In the genomic region with DNA sequence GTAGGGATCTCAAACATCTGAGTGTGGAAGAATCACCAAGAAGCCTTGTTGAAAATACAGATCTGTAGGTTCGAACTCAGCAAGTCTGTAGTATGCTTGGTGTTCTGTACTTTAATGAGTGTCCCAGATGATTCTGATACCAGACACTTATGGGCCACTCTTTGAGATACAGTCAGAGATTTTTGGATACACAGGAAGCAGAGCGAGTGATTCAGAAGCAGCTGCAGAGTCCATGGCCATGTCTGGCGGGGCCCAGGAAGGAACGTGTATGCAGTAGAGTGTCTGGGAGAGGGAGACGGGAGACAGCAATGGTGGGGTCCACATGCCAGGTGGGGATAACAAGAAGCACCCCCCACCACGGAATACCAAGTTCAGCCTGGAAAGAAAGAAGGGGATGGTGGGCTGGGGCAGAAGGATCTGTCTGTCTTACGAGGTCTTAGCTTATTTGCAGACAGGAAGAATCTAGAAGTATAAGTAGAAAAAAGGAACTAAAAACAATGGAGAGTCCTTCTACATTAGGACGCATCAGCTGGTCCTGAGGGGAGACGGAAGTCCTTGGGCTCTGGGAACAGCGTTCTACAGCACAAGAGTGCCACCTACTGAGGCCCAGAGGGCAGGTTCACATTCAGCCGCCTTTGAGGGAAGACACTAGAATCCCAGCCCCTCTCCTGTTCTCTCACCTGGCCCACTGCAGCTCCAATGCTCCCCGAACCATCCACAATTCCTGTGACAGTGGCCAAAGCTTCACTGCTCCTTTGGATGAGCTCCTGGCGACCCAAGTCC, we compare ENCODE assay signal across 8 cellular contexts.
DNase-seq lines count a peak whose midpoint lies in the region; ATAC-seq and TF ChIP-seq lines count a peak whose summit lies in the region.

No MANE protein-coding gene starts in this region.

- peak; percentile 60 for TF ChIP-seq CTCF in GM12864 (IDR thresholded peaks at IDR 0.05; ENCODE audit: low read depth, low read length, missing control alignments)

- no peak for DNase-seq in GM12864 (ENCODE audit: low read depth)
- DNase-seq in NAMALWA (ENCODE audit: low spot score) = peak; percentile 60
- peak in 37 of 58 donors; percentile 1 to 62 (median 27) for DNase-seq in anterior cingulate cortex (lab: John Stamatoyannopoulos, UW)
- DNase-seq in iris pigment epithelial cell (ENCODE audit: low read depth) = peak; percentile 43
- no peak for DNase-seq in hepatic stellate cell (ENCODE audit: low spot score)
- DNase-seq in stimulated activated CD4-positive, alpha-beta T cell treated with anti-CD3 and anti-CD28 coated beads, Interleukin-12 subunit alpha, Interleukin-12 subunit beta, amount 100 ng/mL, for 4 hours = no peak

- no peak for ATAC-seq in HG03280 (IDR thresholded peaks at IDR 0.05; ENCODE audit: unreplicated experiment)
- ATAC-seq in HG03342 (IDR thresholded peaks at IDR 0.05; ENCODE audit: unreplicated experiment) = no peak

- H3K4me3 ChIP-seq in GM12864 (ENCODE audit: low read depth, low read length) = no peak overlapping the region

Comparison
In these comparisons a context has a peak if more than half of its experiments do, and no peak if none do; other contexts are left out.
1. DNase-seq: peak in NAMALWA (single experiment), anterior cingulate cortex (37 of 58) and iris pigment epithelial cell (single experiment); none in GM12864 (single experiment), hepatic stellate cell (single experiment) and stimulated activated CD4-positive, alpha-beta T cell treated with anti-CD3 and anti-CD28 coated beads, Interleukin-12 subunit alpha, Interleukin-12 subunit beta, amount 100 ng/mL, for 4 hours (single experiment).